Comparison of ENCODE assay signal across 1 cellular context in genomic region chr16:3188925-3189825, GRCh38.
TF ChIP-seq lines count a peak whose summit lies in the region.

No MANE protein-coding gene starts in this region.

TF ChIP-seq in HepG2, 621 proteins besides CTCF, POLR2A, EP300 and RAD21 (continued from another document and continues in another):
- TF ChIP-seq ZNF777 (CRISPR knock-in tag; IDR thresholded peaks at IDR 0.05) (peak; percentile 12; the same call in 1 of the 2 replicates), STAG1 (CRISPR knock-in tag; IDR thresholded peaks at IDR 0.05) (no peak), EED (CRISPR knock-in tag; IDR thresholded peaks at IDR 0.05) (peak; percentile 40; the same call in 1 of the 2 replicates), ZNF564 (CRISPR knock-in tag; IDR thresholded peaks at IDR 0.05) (no peak), ZNF557 (CRISPR knock-in tag; IDR thresholded peaks at IDR 0.05) (no peak), ZSCAN12 (CRISPR knock-in tag; IDR thresholded peaks at IDR 0.05) (no peak), CC2D1A (CRISPR knock-in tag; IDR thresholded peaks at IDR 0.05) (0 out of 2 replicates have a peak, but pooled peaks have one; percentile 34), ATAD3A (CRISPR knock-in tag; IDR thresholded peaks at IDR 0.05) (no peak), PBX3 (CRISPR knock-in tag; IDR thresholded peaks at IDR 0.05; ENCODE audit: borderline replicate concordance) (no peak), NCOA2 (CRISPR knock-in tag; IDR thresholded peaks at IDR 0.05) (no peak), IRF9 (CRISPR knock-in tag; IDR thresholded peaks at IDR 0.05; ENCODE audit: borderline replicate concordance) (peak; percentile 25; the same call in 1 of the 2 replicates), ZNF350 (CRISPR knock-in tag; IDR thresholded peaks at IDR 0.05; ENCODE audit: borderline replicate concordance, low read depth) (no peak), ZNF343 (CRISPR knock-in tag; IDR thresholded peaks at IDR 0.05) (no peak), ZNF205 (CRISPR knock-in tag; IDR thresholded peaks at IDR 0.05) (0 out of 2 replicates have a peak, but pooled peaks have one; percentile 25), NFIB (CRISPR knock-in tag; IDR thresholded peaks at IDR 0.05; ENCODE audit: borderline replicate concordance) (0 out of 2 replicates have a peak, but pooled peaks have one; percentile 87), ZNF672 (CRISPR knock-in tag; IDR thresholded peaks at IDR 0.05) (no peak), ZNF484 (CRISPR knock-in tag; IDR thresholded peaks at IDR 0.05; ENCODE audit: borderline replicate concordance, low read depth) (no peak), ZFP37 (CRISPR knock-in tag; IDR thresholded peaks at IDR 0.05; ENCODE audit: borderline replicate concordance) (0 out of 2 replicates have a peak, but pooled peaks have one; percentile 57), KDM3A (CRISPR knock-in tag; IDR thresholded peaks at IDR 0.05; ENCODE audit: low read depth) (no peak), DNMT1 (CRISPR knock-in tag; IDR thresholded peaks at IDR 0.05) (peak; percentile 38; the same call in 1 of the 2 replicates), ZNF441 (CRISPR knock-in tag; IDR thresholded peaks at IDR 0.05; ENCODE audit: borderline replicate concordance) (0 out of 2 replicates have a peak, but pooled peaks have one; percentile 16), SSRP1 (CRISPR knock-in tag; IDR thresholded peaks at IDR 0.05) (no peak), ZNF263 (CRISPR knock-in tag; IDR thresholded peaks at IDR 0.05) (peak; percentile 41; the same call in 1 of the 2 replicates), ZNF510 (CRISPR knock-in tag; IDR thresholded peaks at IDR 0.05; ENCODE audit: low read depth) (no peak), MTF1 (CRISPR knock-in tag; IDR thresholded peaks at IDR 0.05) (no peak), EEA1 (CRISPR knock-in tag; IDR thresholded peaks at IDR 0.05; ENCODE audit: borderline replicate concordance) (no peak), IRF2 (CRISPR knock-in tag; IDR thresholded peaks at IDR 0.05) (peak; percentile 55; the same call in 1 of the 2 replicates), ZNF432 (CRISPR knock-in tag; IDR thresholded peaks at IDR 0.05; ENCODE audit: borderline replicate concordance) (no peak), ZNF605 (CRISPR knock-in tag; IDR thresholded peaks at IDR 0.05) (no peak), HNRNPLL (IDR thresholded peaks at IDR 0.05; ENCODE audit: low read depth, low read length, poor library complexity, severe bottlenecking) (peak; percentile 39), HMGXB3 (CRISPR knock-in tag; IDR thresholded peaks at IDR 0.05; ENCODE audit: borderline replicate concordance) (no peak), SAP130 (CRISPR knock-in tag; IDR thresholded peaks at IDR 0.05; ENCODE audit: low read depth) (peak; percentile 38; the same call in 1 of the 2 replicates), PRMT3 (CRISPR knock-in tag; IDR thresholded peaks at IDR 0.05; ENCODE audit: borderline replicate concordance, low read depth) (no peak), ZBTB4 (CRISPR knock-in tag; IDR thresholded peaks at IDR 0.05; ENCODE audit: borderline replicate concordance) (0 out of 2 replicates have a peak, but pooled peaks have one; percentile 32), ZBTB25 (CRISPR knock-in tag; IDR thresholded peaks at IDR 0.05) (0 out of 2 replicates have a peak, but pooled peaks have one; percentile 45), MYNN (CRISPR knock-in tag; IDR thresholded peaks at IDR 0.05; ENCODE audit: low read depth) (no peak), GLI4 (CRISPR knock-in tag; IDR thresholded peaks at IDR 0.05; ENCODE audit: borderline replicate concordance) (peak; percentile 68; the same call in 1 of the 2 replicates), ZNF329 (CRISPR knock-in tag; IDR thresholded peaks at IDR 0.05; ENCODE audit: low read depth) (no peak), ZFP41 (CRISPR knock-in tag; IDR thresholded peaks at IDR 0.05; ENCODE audit: borderline replicate concordance) (0 out of 2 replicates have a peak, but pooled peaks have one; percentile 19), ZNF225 (CRISPR knock-in tag; IDR thresholded peaks at IDR 0.05) (peak; percentile 44; the same call in 1 of the 2 replicates), ZNF781 (CRISPR knock-in tag; IDR thresholded peaks at IDR 0.05; ENCODE audit: borderline replicate concordance, not compliant biosample characterization) (peak; percentile 8), ZNF326 (CRISPR knock-in tag; IDR thresholded peaks at IDR 0.05; ENCODE audit: borderline replicate concordance) (no peak), ETV6 (CRISPR knock-in tag; conservative IDR thresholded peaks at IDR 0.05) (peak; percentile 21; the same call in 1 of the 2 replicates), NR2F6 (IDR thresholded peaks at IDR 0.05) (0 out of 2 replicates have a peak, but pooled peaks have one; percentile 18), NR2F6 (CRISPR knock-in tag; IDR thresholded peaks at IDR 0.05) (no peak), IRF1 (CRISPR knock-in tag; IDR thresholded peaks at IDR 0.05; ENCODE audit: low read depth) (no peak), NFAT5 (CRISPR knock-in tag; IDR thresholded peaks at IDR 0.05) (0 out of 2 replicates have a peak, but pooled peaks have one; percentile 26), ZNF274 (CRISPR knock-in tag; IDR thresholded peaks at IDR 0.05) (peak; percentile 55; the same call in 1 of the 2 replicates), ZNF232 (CRISPR knock-in tag; IDR thresholded peaks at IDR 0.05; ENCODE audit: borderline replicate concordance) (no peak), JARID2 (CRISPR knock-in tag; IDR thresholded peaks at IDR 0.05; ENCODE audit: insufficient replicate concordance) (peak; percentile 14), ZNF331 (CRISPR knock-in tag; IDR thresholded peaks at IDR 0.05) (peak; percentile 52; the same call in 1 of the 2 replicates)
